ENCODE assay signal across 23 cellular contexts in genomic region chr18:49875155-49875554, GRCh38.
"Had no signal": no experiment of that assay in that cellular context is flagged by ENCODE, and none has a peak within 500 bp of the region (broad histone marks: within the 10 kb centered on the region; RNA-seq: fewer than 3 reads in every experiment).

No MANE protein-coding gene starts in this region.

- H3K9me3 ChIP-seq: esophagus muscularis mucosa, ovary, psoas muscle, spleen, stomach, thyroid gland had no signal

- H3K4me3 ChIP-seq: esophagus muscularis mucosa, lung, ovary, psoas muscle, skin epidermis, spleen, stomach, thyroid gland had no signal

- H3K27me3 ChIP-seq: esophagus muscularis mucosa, ovary, spleen, stomach, thyroid gland had no signal

- H3K4me1 Mint-ChIP-seq: memory B cell had no signal

- H3K27ac Mint-ChIP-seq: immature natural killer cell; memory B cell; natural killer cell; stimulated activated naive B cell treated with anti-CD40 and anti-IgM and Interleukin-4, amounts not matched to agents 10 μg/mL and 1 μg/mL and 100 μg/mL, for 72 hours had no signal

- H3K36me3 ChIP-seq: esophagus muscularis mucosa, ovary, spleen had no signal

- H3K4me3 Mint-ChIP-seq: immature natural killer cell; memory B cell; natural killer cell; stimulated activated naive B cell treated with anti-CD40 and anti-IgM and Interleukin-4, amounts not matched to agents 10 μg/mL and 1 μg/mL and 100 μg/mL, for 72 hours had no signal

- DNase-seq: cortex of kidney; foreskin keratinocyte; hypothalamus; immature natural killer cell; islet precursor cell; kidney glomerular epithelial cell; left colon; left ventricle myocardium superior; natural killer cell; occipital lobe; ovary; posterior cingulate gyrus; psoas muscle; right cardiac atrium; spleen; stimulated activated naive B cell treated with anti-CD40 and anti-IgM and Interleukin-4, amounts not matched to agents 10 μg/mL and 1 μg/mL and 100 μg/mL, for 72 hours; stomach; thyroid gland; trophoblast cell had no signal

- H3K27ac ChIP-seq: esophagus muscularis mucosa, foreskin keratinocyte, ovary, psoas muscle, skin epidermis, spleen, stomach, thyroid gland had no signal

- H3K9me3 Mint-ChIP-seq: immature natural killer cell; memory B cell; natural killer cell; stimulated activated naive B cell treated with anti-CD40 and anti-IgM and Interleukin-4, amounts not matched to agents 10 μg/mL and 1 μg/mL and 100 μg/mL, for 72 hours had no signal

- H3K36me3 Mint-ChIP-seq: immature natural killer cell; memory B cell; natural killer cell; stimulated activated naive B cell treated with anti-CD40 and anti-IgM and Interleukin-4, amounts not matched to agents 10 μg/mL and 1 μg/mL and 100 μg/mL, for 72 hours had no signal

- H3K4me1 ChIP-seq: esophagus muscularis mucosa, psoas muscle, spleen, stomach had no signal

- ATAC-seq: foreskin keratinocyte; left colon; left ventricle myocardium superior; natural killer cell; psoas muscle; right cardiac atrium; stimulated activated naive B cell treated with anti-CD40 and anti-IgM and Interleukin-4, amounts not matched to agents 10 μg/mL and 1 μg/mL and 100 μg/mL, for 72 hours had no signal
